16 cellular contexts compared by ENCODE assay signal in the genomic region with DNA sequence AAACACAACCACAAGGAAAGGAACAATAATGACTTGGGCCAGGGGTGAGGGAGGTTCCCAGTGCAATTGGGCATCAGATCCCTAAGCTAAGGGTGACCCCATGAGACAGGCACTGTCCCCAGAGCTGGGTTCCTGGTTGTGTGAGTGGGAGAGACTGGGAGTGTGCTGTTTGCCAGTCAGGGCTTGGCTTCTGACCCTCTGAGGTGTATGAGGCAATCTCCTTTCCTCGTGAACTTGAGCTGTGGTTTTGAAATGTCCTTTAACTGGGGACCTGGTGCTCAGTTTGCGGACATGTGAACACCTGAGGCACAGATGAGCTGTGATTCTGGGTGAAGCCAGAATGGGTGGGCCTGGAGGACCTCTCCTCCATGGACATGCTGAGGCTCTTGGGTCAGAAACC. TPM values are rescaled to one million over a fixed set of nuclear protein-coding genes. Genes with fewer than 3 reads are reported as not detected.
DNase-seq lines count a peak whose midpoint lies in the region; ATAC-seq and TF ChIP-seq lines count a peak whose summit lies in the region.
"Had no signal": no experiment of that assay in that cellular context is flagged by ENCODE, and none has a peak within 500 bp of the region (broad histone marks: within the 10 kb centered on the region; RNA-seq: fewer than 3 reads in every experiment).

No MANE protein-coding gene starts in this region.

- no peak overlapping the region for H2AK5ac ChIP-seq in H9 (ENCODE audit: insufficient read length, low read length)

- no peak overlapping the region for H3K18ac ChIP-seq in H9 (ENCODE audit: insufficient read length, low read depth, low read length)

- H4K5ac ChIP-seq in H9 (ENCODE audit: insufficient read length, low read depth, low read length), result no peak overlapping the region

- no peaks in the 10 kb centered on the region for H4K20me1 ChIP-seq in H9 (ENCODE audit: control insufficient read depth, insufficient read depth, insufficient read length)

- H3K27ac ChIP-seq in H9 (ENCODE audit: insufficient read length, low read depth, low read length), result no peak overlapping the region
- H3K27ac ChIP-seq: C4-2B had no signal

- H3K27ac Mint-ChIP-seq in H9, result no peak overlapping the region; a peak in 2 of 7 replicates
- peak overlapping the region; percentile 28; the same call in 1 of the 2 replicates for H3K27ac Mint-ChIP-seq in WTC11
- no peak overlapping the region for H3K27ac Mint-ChIP-seq in activated T-helper 1 cell treated with anti-CD3 and anti-CD28 coated beads, Interleukin-12 subunit alpha, Interleukin-12 subunit beta, Interleukin-2, Interleukin-4 antibody, amounts not matched to agents 30 ng/mL and 10 ng/mL and 1 ng/mL, durations not matched to agents 14 hours and 24 hours and 36 hours

- H3K36me3 Mint-ChIP-seq in H9 (ENCODE audit: insufficient read depth in 1 of 3, low read depth in 3 of 3) (peaks cover 0 to 14% (median 9%) of the 10 kb centered on the region in 3 experiments; a peak in 6 of 7 replicates), WTC11 (peaks cover 11% of the 10 kb centered on the region)
- H3K36me3 Mint-ChIP-seq in activated T-helper 1 cell treated with anti-CD3 and anti-CD28 coated beads, Interleukin-12 subunit alpha, Interleukin-12 subunit beta, Interleukin-2, Interleukin-4 antibody, amounts not matched to agents 30 ng/mL and 10 ng/mL and 1 ng/mL, durations not matched to agents 14 hours and 24 hours and 36 hours (ENCODE audit: low read depth), result peaks cover 3% of the 10 kb centered on the region

- no peak overlapping the region for H3K4ac ChIP-seq in H9 (ENCODE audit: low read depth, low read length)

- no peak overlapping the region for H3K9ac ChIP-seq in H9 (ENCODE audit: extremely low read depth, insufficient read length, low read length)

- H2BK120ac ChIP-seq in H9 (ENCODE audit: low read depth, low read length, poor library complexity, severe bottlenecking), result no peak overlapping the region

- no peaks in the 10 kb centered on the region for H3K79me1 ChIP-seq in H9 (ENCODE audit: insufficient read depth, low read depth, low read length, poor library complexity, severe bottlenecking)

- H3K27me3 ChIP-seq in H9 (ENCODE audit: insufficient read depth, low read length), result no peaks in the 10 kb centered on the region

- H3K23ac ChIP-seq in H9 (ENCODE audit: insufficient read length, low read depth, low read length), result no peak overlapping the region

- H3K9me3 Mint-ChIP-seq in H9 (peaks cover 11 to 12% of the 10 kb centered on the region in 2 experiments; a peak in 4 of 5 replicates), WTC11 (peaks cover 13% of the 10 kb centered on the region)
- H3K9me3 Mint-ChIP-seq in activated T-helper 1 cell treated with anti-CD3 and anti-CD28 coated beads, Interleukin-12 subunit alpha, Interleukin-12 subunit beta, Interleukin-2, Interleukin-4 antibody, amounts not matched to agents 30 ng/mL and 10 ng/mL and 1 ng/mL, durations not matched to agents 14 hours and 24 hours and 36 hours, result peaks cover 6% of the 10 kb centered on the region

- no peak overlapping the region for H4K8ac ChIP-seq in H9 (replicated peaks; ENCODE audit: insufficient read length, low read depth, low read length)

- intact Hi-C loops in posterior vena cava (cut with DNase I), result no loop called here
- intact Hi-C loops in activated T-helper 1 cell treated with anti-CD3 and anti-CD28 coated beads, Interleukin-12 subunit alpha, Interleukin-12 subunit beta, Interleukin-2, Interleukin-4 antibody, amounts not matched to agents 30 ng/mL and 10 ng/mL and 1 ng/mL, durations not matched to agents 14 hours and 24 hours and 36 hours (cut with micrococcal nuclease), result no loop called here

- no peak for DNase-seq in H9
- DNase-seq in WTC11 (ENCODE audit: low spot score), result no peak
- DNase-seq in left lobe of liver (ENCODE audit: low spot score), result no peak
- DNase-seq in posterior vena cava (ENCODE audit: low spot score), result peak; percentile 1
- no peak for DNase-seq in activated T-helper 1 cell treated with anti-CD3 and anti-CD28 coated beads, Interleukin-12 subunit alpha, Interleukin-12 subunit beta, Interleukin-2, Interleukin-4 antibody, amounts not matched to agents 30 ng/mL and 10 ng/mL and 1 ng/mL, durations not matched to agents 14 hours and 24 hours and 36 hours (ENCODE audit: low spot score)
- no peak for DNase-seq in NOMO-1 treated with dmso at 0.1 percent for 144 hours (lab: John Stamatoyannopoulos, UW; ENCODE audit: unreplicated experiment)
- DNase-seq in G401 (ENCODE audit: low spot score), result no peak
- DNase-seq: COR-L47, KG1, NCI-H1092 treated with DMSO at 0.1 percent for 48 hours, NCI-H1694, NCI-H524 had no signal

- no peak for TF ChIP-seq CTCF in H9 (conservative IDR thresholded peaks at IDR 0.05)
- no peak for TF ChIP-seq CTCF in WTC11 (IDR thresholded peaks at IDR 0.05)

- no peak overlapping the region for H4K91ac ChIP-seq in H9 (ENCODE audit: insufficient read length, low read depth, low read length)

- H3K4me3 Mint-ChIP-seq in H9, result no peak overlapping the region
- H3K4me3 Mint-ChIP-seq in WTC11, result no peak overlapping the region
- no peak overlapping the region for H3K4me3 Mint-ChIP-seq in activated T-helper 1 cell treated with anti-CD3 and anti-CD28 coated beads, Interleukin-12 subunit alpha, Interleukin-12 subunit beta, Interleukin-2, Interleukin-4 antibody, amounts not matched to agents 30 ng/mL and 10 ng/mL and 1 ng/mL, durations not matched to agents 14 hours and 24 hours and 36 hours

- no peaks in the 10 kb centered on the region; the same call in 1 of the 2 replicates for H3K27me3 Mint-ChIP-seq in H9 (ENCODE audit: low read depth)
- no peaks in the 10 kb centered on the region for H3K27me3 Mint-ChIP-seq in WTC11 (ENCODE audit: low read depth)
- H3K27me3 Mint-ChIP-seq in activated T-helper 1 cell treated with anti-CD3 and anti-CD28 coated beads, Interleukin-12 subunit alpha, Interleukin-12 subunit beta, Interleukin-2, Interleukin-4 antibody, amounts not matched to agents 30 ng/mL and 10 ng/mL and 1 ng/mL, durations not matched to agents 14 hours and 24 hours and 36 hours (ENCODE audit: insufficient read depth), result peaks cover 2% of the 10 kb centered on the region

- H3K79me2 ChIP-seq in H9 (ENCODE audit: insufficient read depth, low read length), result no peaks in the 10 kb centered on the region

- H2BK5ac ChIP-seq in H9 (ENCODE audit: insufficient read length, low read length), result no peak overlapping the region

- no peaks in the 10 kb centered on the region for H3K23me2 ChIP-seq in H9 (ENCODE audit: insufficient read length, low read depth, low read length, poor library complexity, severe bottlenecking)

- CTCF ChIA-PET in WTC11 (lab: Charles Lee), result interaction anchor here (0.6 to 0.7 kb wide), 3 partner anchors 173 to 1329 kb away, joined by 3 to 5 read pairs (median 3); no protein-coding TSS in a partner anchor

- peak overlapping the region; percentile 58; the same call in 1 of the 2 replicates for H3K14ac ChIP-seq in H9 (ENCODE audit: insufficient read depth, low read length)

- in situ Hi-C loops in G401 (cut with HindIII; ENCODE audit: low sequenced_read_pairs), result no loop called here

- no peak overlapping the region for H2AFZ ChIP-seq in H9 (ENCODE audit: low read length)

- H2BK20ac ChIP-seq in H9 (ENCODE audit: low read depth, low read length, poor library complexity, severe bottlenecking), result no peak overlapping the region

- ATAC-seq in WTC11, result no peak
- peak; percentile 65 for ATAC-seq in left lobe of liver
- no peak for ATAC-seq in HG03432 (IDR thresholded peaks at IDR 0.05; ENCODE audit: unreplicated experiment)
- ATAC-seq: Panc1, Right ventricle myocardium inferior had no signal

- H3T11ph ChIP-seq in H9 (ENCODE audit: low read length), result no peak overlapping the region

- H3K9me3 ChIP-seq in H9 (ENCODE audit: control insufficient read depth, low read depth, low read length), result no peaks in the 10 kb centered on the region

- POLR2A ChIA-PET in WTC11 (lab: Charles Lee), result no interaction called here

- no peak overlapping the region for H3K56ac ChIP-seq in H9 (ENCODE audit: insufficient read length, low read depth, low read length)

- no CpG with 5 or more reads among the region's 2 CpGs for WGBS in H9 (ENCODE audit: extremely low coverage, insufficient read length, low lambda C conversion rate)

- no peak overlapping the region for H2BK12ac ChIP-seq in H9 (ENCODE audit: insufficient read length, low read depth, low read length)

- H3K4me1 ChIP-seq in H9 (ENCODE audit: insufficient read depth, low read length), result no peaks in the 10 kb centered on the region

- no peak overlapping the region for H2BK15ac ChIP-seq in H9 (ENCODE audit: low read depth, low read length)

- H3K4me2 ChIP-seq in H9 (ENCODE audit: insufficient read depth, insufficient read length, low read length), result no peak overlapping the region

- H3K4me1 Mint-ChIP-seq in H9, result peaks cover 0 to 5% of the 10 kb centered on the region in 2 experiments; a peak in 1 of 4 replicates
- H3K4me1 Mint-ChIP-seq in WTC11, result peaks cover 6% of the 10 kb centered on the region; the same call in 1 of the 2 replicates
- H3K4me1 Mint-ChIP-seq in activated T-helper 1 cell treated with anti-CD3 and anti-CD28 coated beads, Interleukin-12 subunit alpha, Interleukin-12 subunit beta, Interleukin-2, Interleukin-4 antibody, amounts not matched to agents 30 ng/mL and 10 ng/mL and 1 ng/mL, durations not matched to agents 14 hours and 24 hours and 36 hours (ENCODE audit: low read depth), result peaks cover 25% of the 10 kb centered on the region

TF ChIP-seq in WTC11, 78 proteins besides CTCF, POLR2A, EP300 and RAD21 (continues in another document):
- no peak for TF ChIP-seq CREB1 (CRISPR knock-in tag; IDR thresholded peaks at IDR 0.05)
- TF ChIP-seq, protein P1, sequence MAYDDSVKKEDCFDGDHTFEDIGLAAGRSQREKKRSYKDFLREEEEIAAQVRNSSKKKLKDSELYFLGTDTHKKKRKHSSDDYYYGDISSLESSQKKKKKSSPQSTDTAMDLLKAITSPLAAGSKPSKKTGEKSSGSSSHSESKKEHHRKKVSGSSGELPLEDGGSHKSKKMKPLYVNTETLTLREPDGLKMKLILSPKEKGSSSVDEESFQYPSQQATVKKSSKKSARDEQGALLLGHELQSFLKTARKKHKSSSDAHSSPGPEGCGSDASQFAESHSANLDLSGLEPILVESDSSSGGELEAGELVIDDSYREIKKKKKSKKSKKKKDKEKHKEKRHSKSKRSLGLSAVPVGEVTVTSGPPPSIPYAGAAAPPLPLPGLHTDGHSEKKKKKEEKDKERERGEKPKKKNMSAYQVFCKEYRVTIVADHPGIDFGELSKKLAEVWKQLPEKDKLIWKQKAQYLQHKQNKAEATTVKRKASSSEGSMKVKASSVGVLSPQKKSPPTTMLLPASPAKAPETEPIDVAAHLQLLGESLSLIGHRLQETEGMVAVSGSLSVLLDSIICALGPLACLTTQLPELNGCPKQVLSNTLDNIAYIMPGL (CRISPR knock-in tag; IDR thresholded peaks at IDR 0.05), result no peak

RNA-seq across cellular contexts. Expression of a gene that starts 58.5 kb away (rescaled TPM):
- total RNA-seq in H9 (2021), result 39.6 and 42.1 TPM in 2 replicates
- 53.0 to 55.0 TPM (median 53.8 TPM) in 3 replicates for total RNA-seq in WTC11 (2021)
- 3.4 TPM for total RNA-seq in left lobe of liver
- total RNA-seq in posterior vena cava, result 10 to 100 TPM; 31.7 to 38.5 TPM
- 22.1 and 25.5 TPM in 2 replicates for total RNA-seq in activated T-helper 1 cell treated with anti-CD3 and anti-CD28 coated beads, Interleukin-12 subunit alpha, Interleukin-12 subunit beta, Interleukin-2, Interleukin-4 antibody, amounts not matched to agents 30 ng/mL and 10 ng/mL and 1 ng/mL, durations not matched to agents 14 hours and 24 hours and 36 hours
- 23.4 and 32.1 TPM in 2 replicates for total RNA-seq in G401 (2014; rRNA removed; shearing (Covaris generic))
